ENCODE assay signal across 8 cellular contexts in genomic region chr14:100213956-100214767, GRCh38. TPM values are rescaled to one million over a fixed set of nuclear protein-coding genes. Genes with fewer than 3 reads are reported as not detected.
DNase-seq lines count a peak whose midpoint lies in the region; ATAC-seq and TF ChIP-seq lines count a peak whose summit lies in the region.

No MANE protein-coding gene starts in this region.

- H3K36me3 ChIP-seq in BE2C: no peaks in the 10 kb centered on the region
- no peaks in the 10 kb centered on the region for H3K36me3 ChIP-seq in liver (ENCODE audit: control insufficient read depth in 4 of 4, insufficient read depth in 3 of 4, low read depth in 1 of 4, low read length in 3 of 4)

- H3K9me3 ChIP-seq in BE2C: no peaks in the 10 kb centered on the region
- H3K9me3 ChIP-seq in liver (ENCODE audit: control insufficient read depth in 4 of 4, low read length in 3 of 4): no peaks in the 10 kb centered on the region

- ATAC-seq in HG03439 (IDR thresholded peaks at IDR 0.05; ENCODE audit: unreplicated experiment): peak; percentile 87

- WGBS in liver: 2% methylated on average over 90 of the region's 90 CpGs

- DNase-seq in BE2C (peak; percentile 94), GM19240 (ENCODE audit: insufficient read length, low spot score) (peak; percentile 93), NCI-H510A (lab: John Stamatoyannopoulos, UW) (peak; percentile 98), coronary artery (ENCODE audit: low spot score) (peak; percentile 90)
- DNase-seq in activated CD4-positive, alpha-beta T cell treated with anti-CD3 and anti-CD28 coated beads for 48 hours: peak; percentile 95
- peak; percentile 91 to 96 for DNase-seq in stimulated activated CD4-positive, alpha-beta T cell treated with anti-CD3 and anti-CD28 coated beads, Interleukin-4, amount 100 ng/mL, for 4 hours

- no peak for TF ChIP-seq RAD21 in liver (IDR thresholded peaks at IDR 0.05)

- H3K4me3 ChIP-seq in BE2C (ENCODE audit: low read depth, low read length) (peak overlapping the region; percentile 77), coronary artery (peak overlapping the region; percentile 93), liver (ENCODE audit: low read depth in 1 of 3, low read length in 3 of 3) (peak overlapping the region; percentile 48 to 88 (median 69))

- no peaks in the 10 kb centered on the region for H3K4me1 ChIP-seq in BE2C
- H3K4me1 ChIP-seq in liver (ENCODE audit: control insufficient read depth in 4 of 4, insufficient read depth in 4 of 4, low read length in 3 of 4): peaks cover 0 to 11% (median 6%) of the 10 kb centered on the region in 4 donors

- no peak for TF ChIP-seq CTCF in BE2C (IDR thresholded peaks at IDR 0.05; ENCODE audit: low read depth, low read length)
- TF ChIP-seq CTCF in coronary artery (IDR thresholded peaks at IDR 0.05): no peak
- TF ChIP-seq CTCF in liver (IDR thresholded peaks at IDR 0.05; ENCODE audit: low read depth, low read length, missing input control): no peak

- H3K27ac ChIP-seq in coronary artery (peak overlapping the region; percentile 85 to 96), liver (ENCODE audit: low read depth in 1 of 2, low read length in 2 of 2) (peak overlapping the region; percentile 83 to 92)

- no peaks in the 10 kb centered on the region for H3K27me3 ChIP-seq in BE2C
- H3K27me3 ChIP-seq in liver (ENCODE audit: control insufficient read depth in 4 of 4, insufficient read depth in 4 of 4, low read length in 3 of 4): no peaks in the 10 kb centered on the region

- H3K9ac ChIP-seq in liver (ENCODE audit: low read depth in 1 of 2, low read length in 2 of 2): peak overlapping the region; percentile 36 to 84

TF ChIP-seq in liver, 16 proteins besides CTCF, POLR2A, EP300 and RAD21:
- no peak for TF ChIP-seq NR2F2 (IDR thresholded peaks at IDR 0.05)
- peak; percentile 27 for TF ChIP-seq SP1 (IDR thresholded peaks at IDR 0.05)
- peak; percentile 24 for TF ChIP-seq REST (IDR thresholded peaks at IDR 0.05)
- no peak for TF ChIP-seq YY1 (IDR thresholded peaks at IDR 0.05)
- TF ChIP-seq HNF4G (IDR thresholded peaks at IDR 0.05): no peak
TF ChIP-seq in liver: peak in this region for 2.

RNA-seq across cellular contexts. Expression of gene YY1, which starts 24.8 kb away (rescaled TPM):
- 87.1 TPM for polyA plus RNA-seq in BE2C (2012; ENCODE audit: insufficient read depth, insufficient read length, low read depth)
- 10 to 100 TPM; 30.0 to 37.4 TPM for total RNA-seq in liver
- polyA plus RNA-seq in liver: 10 to 100 TPM; 15.8 to 27.5 TPM

RNA-seq across cellular contexts. Expression of gene DEGS2, which starts 54.7 kb away (rescaled TPM):
- polyA plus RNA-seq in BE2C (2012; ENCODE audit: insufficient read depth, insufficient read length, low read depth): 0.32 TPM
- under 1 TPM; 0.17 to 0.37 TPM for total RNA-seq in liver
- under 1 TPM; 0.13 to 0.42 TPM for polyA plus RNA-seq in liver

Comparison
In these comparisons a context has a peak if more than half of its experiments do, and no peak if none do; other contexts are left out.
1. Peak in every context shown above with its lines: DNase-seq, ATAC-seq, H3K4me3 ChIP-seq and H3K27ac ChIP-seq.